Comparison of ENCODE assay signal across 8 cellular contexts in genomic region chr11:75524576-75525432, GRCh38. TPM values are rescaled to one million over a fixed set of nuclear protein-coding genes. Genes with fewer than 3 reads are reported as not detected.
DNase-seq lines count a peak whose midpoint lies in the region; ATAC-seq and TF ChIP-seq lines count a peak whose summit lies in the region.

No MANE protein-coding gene starts in this region.

- no peaks in the 10 kb centered on the region for H3K27me3 Mint-ChIP-seq in effector memory CD8-positive, alpha-beta T cell
- peaks cover 8 to 19% of the 10 kb centered on the region in 2 donors for H3K27me3 Mint-ChIP-seq in natural killer cell treated with Interleukin-12 subunit alpha and Interleukin-12 subunit beta and Interleukin-15 and Interleukin-18, amount 100 ng/mL, for 72 hours

- TF ChIP-seq CTCF in GM10266 (IDR thresholded peaks at IDR 0.05; ENCODE audit: control insufficient read depth, insufficient read depth, low read depth, missing control alignments) (no peak), WERI-Rb-1 (IDR thresholded peaks at IDR 0.05; ENCODE audit: low read depth, low read length) (no peak)

- H3K36me3 Mint-ChIP-seq in effector memory CD8-positive, alpha-beta T cell (ENCODE audit: insufficient read depth), result no peaks in the 10 kb centered on the region
- H3K36me3 Mint-ChIP-seq in natural killer cell treated with Interleukin-12 subunit alpha and Interleukin-12 subunit beta and Interleukin-15 and Interleukin-18, amount 100 ng/mL, for 72 hours, result no peaks in the 10 kb centered on the region

- peaks cover 3% of the 10 kb centered on the region for H3K36me3 ChIP-seq in WERI-Rb-1

- peak; percentile 6 for ATAC-seq in HG03378 (IDR thresholded peaks at IDR 0.05; ENCODE audit: unreplicated experiment)
- peak; percentile 9 for ATAC-seq in effector memory CD8-positive, alpha-beta T cell (replicated peaks)
- peak in 1 of 2 donors; percentile 17 for ATAC-seq in natural killer cell treated with Interleukin-12 subunit alpha and Interleukin-12 subunit beta and Interleukin-15 and Interleukin-18, amount 100 ng/mL, for 72 hours
- ATAC-seq in HG02571 (IDR thresholded peaks at IDR 0.05; ENCODE audit: unreplicated experiment), result no peak
- no peak for ATAC-seq in GM19324 (IDR thresholded peaks at IDR 0.05; ENCODE audit: low FRiP score, unreplicated experiment)
- ATAC-seq in GM18519 (IDR thresholded peaks at IDR 0.05; ENCODE audit: low FRiP score, unreplicated experiment), result no peak

- no peaks in the 10 kb centered on the region for H3K9me3 Mint-ChIP-seq in effector memory CD8-positive, alpha-beta T cell
- no peaks in the 10 kb centered on the region for H3K9me3 Mint-ChIP-seq in natural killer cell treated with Interleukin-12 subunit alpha and Interleukin-12 subunit beta and Interleukin-15 and Interleukin-18, amount 100 ng/mL, for 72 hours

- no peaks in the 10 kb centered on the region for H3K9me3 ChIP-seq in WERI-Rb-1 (ENCODE audit: severe bottlenecking)

- H3K4me1 Mint-ChIP-seq in effector memory CD8-positive, alpha-beta T cell (ENCODE audit: low read depth in 2 of 2), result peaks cover 38% of the 10 kb centered on the region in 2 donors
- H3K4me1 Mint-ChIP-seq in natural killer cell treated with Interleukin-12 subunit alpha and Interleukin-12 subunit beta and Interleukin-15 and Interleukin-18, amount 100 ng/mL, for 72 hours (ENCODE audit: low read depth in 2 of 2), result peaks cover 19 to 26% of the 10 kb centered on the region in 2 donors

- H3K27ac Mint-ChIP-seq in effector memory CD8-positive, alpha-beta T cell, result peak overlapping the region; percentile 38 to 88
- peak overlapping the region in 1 of 2 donors; percentile 50 for H3K27ac Mint-ChIP-seq in natural killer cell treated with Interleukin-12 subunit alpha and Interleukin-12 subunit beta and Interleukin-15 and Interleukin-18, amount 100 ng/mL, for 72 hours

- peak overlapping the region; percentile 79 to 82 for H3K4me3 Mint-ChIP-seq in effector memory CD8-positive, alpha-beta T cell
- H3K4me3 Mint-ChIP-seq in natural killer cell treated with Interleukin-12 subunit alpha and Interleukin-12 subunit beta and Interleukin-15 and Interleukin-18, amount 100 ng/mL, for 72 hours, result peak overlapping the region; percentile 69

- DNase-seq in GM10266 (ENCODE audit: extremely low spot score), result peak; percentile 42
- peak; percentile 57 for DNase-seq in WERI-Rb-1
- peak in 1 of 3 experiments; percentile 26 for DNase-seq in effector memory CD8-positive, alpha-beta T cell
- no peak for DNase-seq in natural killer cell treated with Interleukin-12 subunit alpha and Interleukin-12 subunit beta and Interleukin-15 and Interleukin-18, amount 100 ng/mL, for 72 hours (ENCODE audit: low spot score)

- H3K27me3 ChIP-seq in WERI-Rb-1 (ENCODE audit: insufficient read depth, low read depth, severe bottlenecking), result no peaks in the 10 kb centered on the region

- peak overlapping the region; percentile 76 for H3K27ac ChIP-seq in WERI-Rb-1

- H3K4me3 ChIP-seq in WERI-Rb-1 (ENCODE audit: low read depth, low read length), result peak overlapping the region; percentile 83

RNA-seq across cellular contexts. Expression of gene GDPD5, which starts 0.9 kb away (rescaled TPM):
- 10 to 100 TPM in 1 of 2 donors, 1 to 10 TPM in 1; 7.2 to 28.2 TPM for total RNA-seq in natural killer cell treated with Interleukin-12 subunit alpha and Interleukin-12 subunit beta and Interleukin-15 and Interleukin-18, amount 100 ng/mL, for 72 hours

RNA-seq across cellular contexts. Expression of gene SERPINH1, which starts 37.2 kb away (rescaled TPM):
- 1 to 10 TPM; 4.4 to 6.4 TPM for total RNA-seq in natural killer cell treated with Interleukin-12 subunit alpha and Interleukin-12 subunit beta and Interleukin-15 and Interleukin-18, amount 100 ng/mL, for 72 hours

Comparison
In these comparisons a context has a peak if more than half of its experiments do, and no peak if none do; other contexts are left out.
1. ATAC-seq: peak in HG03378 (single experiment) and effector memory CD8-positive, alpha-beta T cell (single experiment); none in HG02571 (single experiment), GM19324 (single experiment) and GM18519 (single experiment).